9 cellular contexts compared by ENCODE assay signal in the genomic region with DNA sequence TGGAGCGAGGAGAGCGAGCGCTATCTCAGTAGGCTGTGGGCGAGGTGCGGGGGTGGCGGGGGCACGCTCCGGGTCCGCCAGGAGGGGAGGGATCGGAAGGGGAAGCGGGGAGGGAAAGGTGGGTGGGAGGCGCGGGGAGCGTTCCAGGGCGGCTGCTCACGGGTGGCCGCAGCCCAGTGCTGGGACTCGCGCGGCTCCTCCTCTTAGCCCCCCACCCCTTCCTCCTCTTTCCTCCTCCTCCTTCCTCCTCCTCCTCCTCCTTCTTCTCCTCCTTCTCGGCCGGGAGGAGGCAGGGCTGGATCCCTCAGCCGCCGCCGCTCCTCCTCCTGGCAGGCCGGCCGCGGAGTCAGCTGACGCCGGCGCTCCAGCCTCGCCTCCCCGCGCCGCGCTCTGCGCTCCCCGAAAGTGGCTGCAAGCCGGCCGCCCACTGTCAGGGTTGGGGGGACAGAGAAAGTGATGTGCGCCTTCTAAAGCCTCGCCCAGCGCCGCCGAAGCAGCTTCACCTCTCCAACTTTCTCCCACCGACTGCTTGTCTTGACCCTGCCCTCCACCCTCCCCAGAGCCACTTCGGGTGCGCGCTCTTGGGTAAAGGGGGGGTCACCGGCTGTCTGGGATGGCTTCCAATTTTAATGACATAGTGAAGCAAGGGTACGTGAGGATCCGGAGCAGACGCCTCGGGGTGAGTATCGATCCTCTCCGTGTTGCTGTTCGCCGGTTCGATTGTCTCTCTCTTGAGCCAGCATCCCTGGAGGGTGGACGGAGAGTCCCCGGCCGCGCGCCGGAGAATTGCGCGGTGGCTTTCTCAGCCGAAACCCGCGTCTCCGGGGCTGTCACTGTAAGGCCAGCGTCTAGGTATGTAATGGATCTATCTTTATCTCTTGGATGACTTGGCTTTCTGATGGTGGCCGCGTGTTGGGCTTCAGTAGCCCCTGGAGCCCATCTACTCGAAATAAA. TPM values are rescaled to one million over a fixed set of nuclear protein-coding genes. Genes with fewer than 3 reads are reported as not detected.
DNase-seq lines count a peak whose midpoint lies in the region; ATAC-seq and TF ChIP-seq lines count a peak whose summit lies in the region.
"Had no signal": no experiment of that assay in that cellular context is flagged by ENCODE, and none has a peak within 500 bp of the region (broad histone marks: within the 10 kb centered on the region; RNA-seq: fewer than 3 reads in every experiment).

A gene (plus strand): TSS at position 260 of the 954 bp plus-strand sequence. CDS start 354 bp downstream, at position 614.

- peaks cover 17% of the 10 kb centered on the region for H3K27me3 ChIP-seq in colonic mucosa
- peaks cover 9% of the 10 kb centered on the region for H3K27me3 ChIP-seq in CD8-positive, alpha-beta memory T cell (ENCODE audit: insufficient read depth, low read length, poor library complexity, severe bottlenecking)

- DNase-seq in LHCN-M2 (ENCODE audit: low read depth), result peak; percentile 4
- DNase-seq in colonic mucosa, result no peak
- DNase-seq in kidney tubule cell (ENCODE audit: low spot score), result peak; percentile 60
- no peak for DNase-seq in activated naive CD4-positive, alpha-beta T cell treated with anti-CD3 and anti-CD28 coated beads, Interleukin-2, amount 50 U/mL, for 16 hours
- no peak for DNase-seq in SK-N-DZ (ENCODE audit: low spot score)
- DNase-seq in CD8-positive, alpha-beta memory T cell, result no peak

- CTCF ChIA-PET in CD8-positive, alpha-beta memory T cell (lab: Charles Lee), result no interaction called here

- no peaks in the 10 kb centered on the region for H3K9me3 ChIP-seq in colonic mucosa
- H3K9me3 ChIP-seq in CD8-positive, alpha-beta memory T cell (ENCODE audit: low read length), result no peaks in the 10 kb centered on the region

- POLR2A ChIA-PET in CD8-positive, alpha-beta memory T cell (lab: Charles Lee), result no interaction called here

- H3K36me3 ChIP-seq in colonic mucosa, result no peaks in the 10 kb centered on the region
- no peaks in the 10 kb centered on the region for H3K36me3 ChIP-seq in CD8-positive, alpha-beta memory T cell (ENCODE audit: insufficient read depth, low read length)

- peaks cover 16% of the 10 kb centered on the region for H3K4me1 Mint-ChIP-seq in stimulated activated naive CD8-positive, alpha-beta T cell treated with anti-CD3 and anti-CD28 coated beads, Interleukin-15, Interleukin-2, amounts not matched to agents 100 ng/mL and 50 ng/mL, for 24 hours (ENCODE audit: low read depth)
- no peaks in the 10 kb centered on the region for H3K4me1 Mint-ChIP-seq in CD8-positive, alpha-beta memory T cell

- H3K4me1 ChIP-seq in colonic mucosa, result no peaks in the 10 kb centered on the region
- no peaks in the 10 kb centered on the region for H3K4me1 ChIP-seq in CD8-positive, alpha-beta memory T cell (ENCODE audit: insufficient read depth, low read length)

- intact Hi-C loops in colonic mucosa (cut with DNase I), result no loop called here

- no peak for TF ChIP-seq CTCF in colonic mucosa (IDR thresholded peaks at IDR 0.05)

- H3K27ac Mint-ChIP-seq in stimulated activated naive CD8-positive, alpha-beta T cell treated with anti-CD3 and anti-CD28 coated beads, Interleukin-15, Interleukin-2, amounts not matched to agents 100 ng/mL and 50 ng/mL, for 24 hours, result no peak within 1 kb of the TSS
- no peak within 1 kb of the TSS for H3K27ac Mint-ChIP-seq in CD8-positive, alpha-beta memory T cell

- H3K9ac ChIP-seq in colonic mucosa (ENCODE audit: low read depth in 2 of 2, low read length in 2 of 2), result peak within 1 kb of the TSS in 1 of 2 donors; percentile 6

- peak within 1 kb of the TSS; percentile 28 for H3K4me3 ChIP-seq in colonic mucosa
- H3K4me3 ChIP-seq in CD8-positive, alpha-beta memory T cell (ENCODE audit: low read length), result no peak within 1 kb of the TSS

- H3K27ac ChIP-seq in colonic mucosa, result no peak within 1 kb of the TSS
- H3K27ac ChIP-seq in CD8-positive, alpha-beta memory T cell (ENCODE audit: low read depth, low read length), result no peak within 1 kb of the TSS
- H3K27ac ChIP-seq: HL-60 had no signal

- H3K36me3 Mint-ChIP-seq in stimulated activated naive CD8-positive, alpha-beta T cell treated with anti-CD3 and anti-CD28 coated beads, Interleukin-15, Interleukin-2, amounts not matched to agents 100 ng/mL and 50 ng/mL, for 24 hours (ENCODE audit: low read depth), result no peaks in the 10 kb centered on the region
- no peaks in the 10 kb centered on the region for H3K36me3 Mint-ChIP-seq in CD8-positive, alpha-beta memory T cell

- no peak for ATAC-seq in HG02588 (IDR thresholded peaks at IDR 0.05; ENCODE audit: unreplicated experiment)

- H3K4me3 Mint-ChIP-seq in stimulated activated naive CD8-positive, alpha-beta T cell treated with anti-CD3 and anti-CD28 coated beads, Interleukin-15, Interleukin-2, amounts not matched to agents 100 ng/mL and 50 ng/mL, for 24 hours, result peak within 1 kb of the TSS; percentile 48
- no peak within 1 kb of the TSS for H3K4me3 Mint-ChIP-seq in CD8-positive, alpha-beta memory T cell

- peaks cover 10% of the 10 kb centered on the region for H3K9me3 Mint-ChIP-seq in stimulated activated naive CD8-positive, alpha-beta T cell treated with anti-CD3 and anti-CD28 coated beads, Interleukin-15, Interleukin-2, amounts not matched to agents 100 ng/mL and 50 ng/mL, for 24 hours
- peaks cover 0 to 11% (median 6%) of the 10 kb centered on the region in 5 donors for H3K9me3 Mint-ChIP-seq in CD8-positive, alpha-beta memory T cell

- H3K27me3 Mint-ChIP-seq in stimulated activated naive CD8-positive, alpha-beta T cell treated with anti-CD3 and anti-CD28 coated beads, Interleukin-15, Interleukin-2, amounts not matched to agents 100 ng/mL and 50 ng/mL, for 24 hours, result peaks cover 58% of the 10 kb centered on the region
- H3K27me3 Mint-ChIP-seq in CD8-positive, alpha-beta memory T cell, result peaks cover 24 to 49% of the 10 kb centered on the region in 2 donors

RNA-seq across cellular contexts. Expression of the gene that starts here (rescaled TPM):
- total RNA-seq in LHCN-M2 (2014; rRNA removed) (not detected in 2 replicates), colonic mucosa (under 1 TPM in 1 of 2 donors, not detected in 1; 0.80 TPM)
- polyA plus RNA-seq in LHCN-M2 (2012), result 0.15 TPM
- polyA plus RNA-seq in SK-N-DZ (2014; cell fraction: cytosol; rRNA removed), result not detected in 2 replicates
- polyA plus RNA-seq in SK-N-DZ (2014; cell fraction: nucleus; rRNA removed), result not detected in 2 replicates
- 1 to 10 TPM; 4.8 to 5.1 TPM for total RNA-seq in CD8-positive, alpha-beta memory T cell
- polyA plus RNA-seq in CD8-positive, alpha-beta memory T cell, result not detected

Comparison
In these comparisons a context has a peak if more than half of its experiments do, and no peak if none do; other contexts are left out.
1. Peak in DNase-seq in LHCN-M2; RNA of the gene not detected or under 1 TPM.